In genomic region chr9:35135988-35136387, GRCh38 we compare ENCODE assay signal across 9 cellular contexts. TPM values are rescaled to one million over a fixed set of nuclear protein-coding genes. Genes with fewer than 3 reads are reported as not detected.
"Had no signal": no experiment of that assay in that cellular context is flagged by ENCODE, and none has a peak within 500 bp of the region (broad histone marks: within the 10 kb centered on the region; RNA-seq: fewer than 3 reads in every experiment).

No MANE protein-coding gene starts in this region.

- DNase-seq: GM23248, GOT3, H9, HCEC 1CT, KG1 had no signal

- ATAC-seq: HepG2 had no signal

- H3K27ac ChIP-seq: GM23248, HL-60 had no signal

- H2AFZ ChIP-seq: GM23248 had no signal

- FAIRE-seq: H54, HepG2 had no signal

- H3K4me3 ChIP-seq: GM23248 had no signal

- H3K9ac ChIP-seq: GM23248 had no signal

RNA-seq across cellular contexts. Expression of gene UNC13B, which starts 25.8 kb away (rescaled TPM):
- polyA plus RNA-seq: IgD-negative memory B cell had no signal
